Comparison of ENCODE assay signal across 8 cellular contexts in genomic region chr17:57875109-57876022, GRCh38. TPM values are rescaled to one million over a fixed set of nuclear protein-coding genes. Genes with fewer than 3 reads are reported as not detected.
DNase-seq lines count a peak whose midpoint lies in the region; ATAC-seq, FAIRE-seq and TF ChIP-seq lines count a peak whose summit lies in the region.

No MANE protein-coding gene starts in this region.

- peak; percentile 23 for FAIRE-seq in GM12891 (lab: Jason Lieb, UNC)
- no peak for FAIRE-seq in HepG2 (lab: Jason Lieb, UNC)

- BruUV-seq in HepG2 (replicated peaks; lab: Mats Ljungman, UMichigan) = no TSS peak

- H3K36me3 ChIP-seq in HepG2 (replicated peaks in 1 of 2; ENCODE audit: control insufficient read depth in 1 of 2, insufficient read depth in 2 of 2, low read length in 2 of 2) = no peaks in the 10 kb centered on the region; a peak in 1 of 5 replicates
- peaks cover 10% of the 10 kb centered on the region for H3K36me3 ChIP-seq in thoracic aorta

- in situ Hi-C loops in HepG2 (cut with HindIII; ENCODE audit: extremely low pct_ligation_motif_present, low pct_unique_long_range_greater_than_20kb) = no loop called here

- POLR2A ChIA-PET in HepG2 (lab: Yijun Ruan, JAX) = interaction anchor here (0.6 to 7.7 kb wide), 15 partner anchors 9 to 132 kb away, joined by 3 to 89 read pairs (median 3); partner anchors contain the start of genes MRPS23, SRSF1 and VEZF1

- DNase-seq in GM12891 (ENCODE audit: insufficient read length, low spot score) (no peak), NCI-H524 treated with DMSO at 0.1 percent for 48 hours (lab: John Stamatoyannopoulos, UW) (peak; percentile 26), dedifferentiated amniotic fluid mesenchymal stem cell (ENCODE audit: extremely low spot score) (peak; percentile 98), HepG2 (ENCODE audit: low spot score) (peak; percentile 93), thoracic aorta (ENCODE audit: low spot score) (peak; percentile 68)

- no peaks in the 10 kb centered on the region for H4K20me1 ChIP-seq in HepG2 (ENCODE audit: insufficient read depth, low read length)

- H3K4me3 ChIP-seq in HepG2 (replicated peaks in 1 of 3; ENCODE audit: insufficient read depth in 1 of 3, low read depth in 2 of 3, low read length in 3 of 3) (peak overlapping the region in 1 of 3 experiments; percentile 15; a peak in 1 of 6 replicates), thoracic aorta (peak overlapping the region; percentile 59)

- H3K9ac ChIP-seq in HepG2 (ENCODE audit: insufficient read depth, low read depth, low read length) = peak overlapping the region; percentile 70

- intact Hi-C loops in HepG2 (cut with micrococcal nuclease; ENCODE audit: unreplicated experiment) = loop anchor here (1.0 to 2.0 kb wide), 5 partner anchors 12 to 118 kb away; partner anchors contain the start of gene VEZF1

- H3K9me3 ChIP-seq in HepG2 (ENCODE audit: low read length) (no peaks in the 10 kb centered on the region), thoracic aorta (no peaks in the 10 kb centered on the region)

- H3K27ac ChIP-seq in HepG2 (ENCODE audit: extremely low read length, insufficient read depth, low read length) (peak overlapping the region; percentile 64), thoracic aorta (peak overlapping the region; percentile 90 to 91)

- peak; percentile 60; the same call in 1 of the 2 replicates for TF ChIP-seq RAD21 in HepG2 (CRISPR knock-in tag; IDR thresholded peaks at IDR 0.05)

- CTCF ChIA-PET in HepG2 (lab: Yijun Ruan, JAX; ENCODE audit: low intra/inter-chr PET ratio, low total read pairs) = interaction anchor here (0.7 to 1.5 kb wide), 5 partner anchors 12 to 238 kb away, joined by 3 to 6 read pairs (median 5); no protein-coding TSS in a partner anchor

- H2AFZ ChIP-seq in HepG2 (ENCODE audit: low read length) = no peak overlapping the region

- TF ChIP-seq POLR2A in GM12891 (IDR thresholded peaks at IDR 0.05; ENCODE audit: low read depth, low read length) (no peak), HepG2 (IDR thresholded peaks at IDR 0.05; ENCODE audit: insufficient read depth in 1 of 2, low read depth in 2 of 2, low read length in 2 of 2) (no peak)

- no peaks in the 10 kb centered on the region for H3K27me3 ChIP-seq in HepG2 (ENCODE audit: control insufficient read depth in 1 of 2, insufficient read depth in 2 of 2, low read length in 2 of 2)
- H3K27me3 ChIP-seq in thoracic aorta (replicated peaks; ENCODE audit: insufficient read depth) = no peaks in the 10 kb centered on the region

- H3K4me2 ChIP-seq in HepG2 (ENCODE audit: low read depth, low read length) = peak overlapping the region; percentile 56

- no peaks in the 10 kb centered on the region for H3K79me2 ChIP-seq in HepG2 (ENCODE audit: insufficient read depth, low read length)

- WGBS in HepG2 (ENCODE audit: low lambda C conversion rate) = 30% methylated on average over 13 of the region's 13 CpGs

- ATAC-seq in HepG2 = peak; percentile 85
- peak; percentile 84 for ATAC-seq in thoracic aorta (ENCODE audit: insufficient number of reproducible peaks, low FRiP score, low read depth)
- ATAC-seq in HG03135 (IDR thresholded peaks at IDR 0.05; ENCODE audit: unreplicated experiment) = no peak
- no peak for ATAC-seq in HG02610 (IDR thresholded peaks at IDR 0.05; ENCODE audit: unreplicated experiment)
- no peak for ATAC-seq in HG02763 (IDR thresholded peaks at IDR 0.05; ENCODE audit: unreplicated experiment)

- H3K4me1 ChIP-seq in HepG2 (ENCODE audit: insufficient read depth, low read length) = peaks cover 68% of the 10 kb centered on the region
- H3K4me1 ChIP-seq in thoracic aorta (ENCODE audit: control insufficient read depth in 1 of 2, low read depth in 2 of 2) = peaks cover 41 to 70% of the 10 kb centered on the region in 2 donors

- TF ChIP-seq EP300 in HepG2 (IDR thresholded peaks at IDR 0.05; ENCODE audit: low read depth in 2 of 2, low read length in 2 of 2) = peak in 1 of 2 experiments; percentile 51; a peak in 1 of 4 replicates
- no peak for TF ChIP-seq EP300 in HepG2 (CRISPR knock-in tag; IDR thresholded peaks at IDR 0.05; ENCODE audit: borderline replicate concordance)

- peak; percentile 62 for TF ChIP-seq CTCF in HepG2 (CRISPR knock-in tag; IDR thresholded peaks at IDR 0.05)
- TF ChIP-seq CTCF in thoracic aorta (IDR thresholded peaks at IDR 0.05) = peak; percentile 76

TF ChIP-seq in GM12891, 5 proteins besides CTCF, POLR2A, EP300 and RAD21:
- TF ChIP-seq POLR2AphosphoS5 (IDR thresholded peaks at IDR 0.05; ENCODE audit: low read depth, low read length) (no peak), SPI1 (IDR thresholded peaks at IDR 0.05; ENCODE audit: low read depth, low read length) (no peak), POU2F2 (IDR thresholded peaks at IDR 0.05; ENCODE audit: low read depth, low read length) (no peak), TAF1 (IDR thresholded peaks at IDR 0.05; ENCODE audit: low read depth, low read length) (no peak)

TF ChIP-seq in HepG2, 621 proteins besides CTCF, POLR2A, EP300 and RAD21 (continues in another document):
- peak; percentile 81 for TF ChIP-seq ARID5B (CRISPR knock-in tag; IDR thresholded peaks at IDR 0.05)

RNA-seq across cellular contexts. Expression of gene MRPS23, which starts 25.5 kb away (rescaled TPM):
- polyA plus RNA-seq in GM12891 (2012; ENCODE audit: low read depth, missing spikeins) = 68.2 TPM
- total RNA-seq in HepG2 (2016; rRNA removed; fragmentation: Illumina TruSeq; extraction: Trizol) (181 and 283 TPM in 2 replicates), thoracic aorta (10 to 100 TPM; 16.2 to 16.6 TPM)
- total RNA-seq in HepG2 (2016; cell fraction: cytosol; rRNA removed; fragmentation: Illumina TruSeq; extraction: Trizol; ENCODE audit: low read depth) = 33.9 and 36.7 TPM in 2 replicates
- 189 and 325 TPM in 2 replicates for total RNA-seq in HepG2 (2016; cell fraction: insoluble cytoplasmic fraction; rRNA removed; fragmentation: Illumina TruSeq; extraction: Trizol)
- 47.2 and 48.2 TPM in 2 replicates for total RNA-seq in HepG2 (2016; cell fraction: membrane; rRNA removed; fragmentation: Illumina TruSeq; extraction: Trizol)
- total RNA-seq in HepG2 (2016; cell fraction: nucleus; rRNA removed; fragmentation: Illumina TruSeq; extraction: Trizol) = 63.9 and 73.7 TPM in 2 replicates
- polyA plus RNA-seq in HepG2 (2011; rRNA removed) = 61.6 and 63.2 TPM in 2 replicates
- polyA plus RNA-seq in HepG2 (2011; cell fraction: cytosol; rRNA removed) = 68.3 and 71.0 TPM in 2 replicates
- 11.6 and 14.2 TPM in 2 replicates for polyA plus RNA-seq in HepG2 (2011; cell fraction: nucleus; rRNA removed)
- polyA plus RNA-seq in HepG2 (2012) = 78.3 and 78.8 TPM in 2 replicates
- polyA plus RNA-seq in HepG2 (2016; cell fraction: cytosol; fragmentation: Illumina TruSeq; extraction: Trizol; ENCODE audit: low read depth) = 26.6 and 30.8 TPM in 2 replicates
- 249 and 259 TPM in 2 replicates for polyA plus RNA-seq in HepG2 (2016; cell fraction: insoluble cytoplasmic fraction; fragmentation: Illumina TruSeq; extraction: Trizol; ENCODE audit: low read depth)
- 32.0 and 32.5 TPM in 2 replicates for polyA plus RNA-seq in HepG2 (2016; cell fraction: membrane; fragmentation: Illumina TruSeq; extraction: Trizol; ENCODE audit: low read depth)
- polyA plus RNA-seq in HepG2 (2016; cell fraction: nucleus; fragmentation: Illumina TruSeq; extraction: Trizol; ENCODE audit: insufficient read depth, low read depth) = 75.9 and 84.0 TPM in 2 replicates
- polyA minus RNA-seq in HepG2 (2011; rRNA and poly(A)+ RNA removed; ENCODE audit: low replicate concordance) = 47.3 and 53.2 TPM in 2 replicates
- polyA minus RNA-seq in HepG2 (2011; cell fraction: cytosol; rRNA and poly(A)+ RNA removed) = 28.0 and 33.9 TPM in 2 replicates
- polyA minus RNA-seq in HepG2 (2011; cell fraction: nucleus; rRNA and poly(A)+ RNA removed) = 17.3 and 18.9 TPM in 2 replicates

Comparison
In these comparisons a context has a peak if more than half of its experiments do, and no peak if none do; other contexts are left out.
1. ATAC-seq: peak in HepG2 (single experiment) and thoracic aorta (single experiment); none in HG03135 (single experiment), HG02610 (single experiment) and HG02763 (single experiment).